Comparison of ENCODE assay signal across 8 cellular contexts in the genomic region with DNA sequence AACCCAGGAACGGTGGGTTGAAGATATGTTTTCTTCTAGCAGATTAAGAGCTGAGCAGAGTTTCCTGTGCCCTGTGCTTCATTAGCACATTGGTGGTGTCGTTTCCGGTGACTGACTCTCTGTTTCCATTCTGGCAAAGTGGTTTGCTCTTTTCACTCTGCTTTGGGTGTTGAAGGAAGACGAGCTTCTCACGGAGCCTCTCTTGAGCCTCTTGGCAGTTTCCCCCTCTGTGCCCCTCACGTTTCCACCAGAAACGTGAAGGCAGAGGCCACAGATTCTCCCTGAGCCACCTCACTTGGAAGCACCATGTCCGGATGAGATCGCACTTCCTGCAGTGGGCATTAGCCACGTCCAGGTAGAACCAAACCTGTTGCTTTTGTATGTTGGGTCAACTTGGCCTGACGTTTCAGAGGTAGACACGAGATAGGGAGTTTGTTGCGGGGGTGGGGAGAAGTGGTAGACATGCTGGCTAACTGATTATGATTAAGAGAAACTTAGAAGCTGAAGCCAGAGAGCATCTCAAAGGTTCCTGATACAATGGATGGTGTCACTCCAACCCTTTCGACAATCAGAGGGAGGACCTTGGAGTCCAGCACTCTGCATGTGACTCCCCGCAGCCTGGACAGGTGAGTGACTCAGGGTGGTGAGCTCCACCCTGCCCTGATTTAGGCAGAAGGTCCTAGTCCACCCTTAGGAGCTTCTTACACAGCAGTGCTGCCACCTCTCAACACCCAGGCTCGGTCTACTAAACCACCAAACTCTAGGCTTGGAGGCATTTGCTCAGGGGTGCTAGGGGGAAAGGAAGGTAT. TPM values are rescaled to one million over a fixed set of nuclear protein-coding genes. Genes with fewer than 3 reads are reported as not detected.
DNase-seq lines count a peak whose midpoint lies in the region; ATAC-seq and TF ChIP-seq lines count a peak whose summit lies in the region.

A gene with protein sequence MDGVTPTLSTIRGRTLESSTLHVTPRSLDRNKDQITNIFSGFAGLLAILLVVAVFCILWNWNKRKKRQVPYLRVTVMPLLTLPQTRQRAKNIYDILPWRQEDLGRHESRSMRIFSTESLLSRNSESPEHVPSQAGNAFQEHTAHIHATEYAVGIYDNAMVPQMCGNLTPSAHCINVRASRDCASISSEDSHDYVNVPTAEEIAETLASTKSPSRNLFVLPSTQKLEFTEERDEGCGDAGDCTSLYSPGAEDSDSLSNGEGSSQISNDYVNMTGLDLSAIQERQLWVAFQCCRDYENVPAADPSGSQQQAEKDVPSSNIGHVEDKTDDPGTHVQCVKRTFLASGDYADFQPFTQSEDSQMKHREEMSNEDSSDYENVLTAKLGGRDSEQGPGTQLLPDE (plus strand): TSS at position 155 of the 809 bp plus-strand sequence. CDS start 383 bp downstream, at position 538.

- peaks cover 22 to 24% of the 10 kb centered on the region in 2 donors for H3K4me1 Mint-ChIP-seq in stimulated activated naive B cell treated with anti-CD40 and anti-IgM and Interleukin-4, amounts not matched to agents 10 μg/mL and 1 μg/mL and 100 μg/mL, for 72 hours
- H3K4me1 Mint-ChIP-seq in HFFc6 (ENCODE audit: low read depth), result peaks cover 16% of the 10 kb centered on the region

- peak within 1 kb of the TSS; percentile 77 to 84 for H3K4me3 Mint-ChIP-seq in stimulated activated naive B cell treated with anti-CD40 and anti-IgM and Interleukin-4, amounts not matched to agents 10 μg/mL and 1 μg/mL and 100 μg/mL, for 72 hours
- H3K4me3 Mint-ChIP-seq in HFFc6, result no peak within 1 kb of the TSS

- DNase-seq in activated CD4-positive, alpha-beta T cell treated with anti-CD3 and anti-CD28 coated beads for 24 hours (ENCODE audit: low read depth in 2 of 2), result peak; percentile 55 to 62
- DNase-seq in stimulated activated naive B cell treated with anti-CD40 and anti-IgM and Interleukin-4, amounts not matched to agents 10 μg/mL and 1 μg/mL and 100 μg/mL, for 72 hours, result peak; percentile 42
- DNase-seq in HFFc6, result no peak
- no peak for DNase-seq in dedifferentiated amniotic fluid mesenchymal stem cell (ENCODE audit: extremely low spot score)
- DNase-seq in NCI-H187 (lab: John Stamatoyannopoulos, UW), result no peak

- peak within 1 kb of the TSS; percentile 97 for H3K27ac Mint-ChIP-seq in stimulated activated naive B cell treated with anti-CD40 and anti-IgM and Interleukin-4, amounts not matched to agents 10 μg/mL and 1 μg/mL and 100 μg/mL, for 72 hours
- H3K27ac Mint-ChIP-seq in HFFc6, result no peak within 1 kb of the TSS

- peak; percentile 67 for TF ChIP-seq POLR2A in GM15510 (IDR thresholded peaks at IDR 0.05; ENCODE audit: borderline replicate concordance, extremely low read depth, insufficient read length)

- peaks cover 0 to 6% of the 10 kb centered on the region in 2 donors for H3K27me3 Mint-ChIP-seq in stimulated activated naive B cell treated with anti-CD40 and anti-IgM and Interleukin-4, amounts not matched to agents 10 μg/mL and 1 μg/mL and 100 μg/mL, for 72 hours
- H3K27me3 Mint-ChIP-seq in HFFc6 (ENCODE audit: insufficient read depth), result peaks cover 6% of the 10 kb centered on the region

- TF ChIP-seq CTCF in HFFc6 (IDR thresholded peaks at IDR 0.05), result no peak

- ATAC-seq in HG02981 (IDR thresholded peaks at IDR 0.05; ENCODE audit: unreplicated experiment), result peak; percentile 67
- peak; percentile 52 for ATAC-seq in esophagus mucosa
- peak; percentile 88 to 89 for ATAC-seq in stimulated activated naive B cell treated with anti-CD40 and anti-IgM and Interleukin-4, amounts not matched to agents 10 μg/mL and 1 μg/mL and 100 μg/mL, for 72 hours (replicated peaks)

- no peaks in the 10 kb centered on the region for H3K9me3 Mint-ChIP-seq in stimulated activated naive B cell treated with anti-CD40 and anti-IgM and Interleukin-4, amounts not matched to agents 10 μg/mL and 1 μg/mL and 100 μg/mL, for 72 hours
- no peaks in the 10 kb centered on the region for H3K9me3 Mint-ChIP-seq in HFFc6

- peaks cover 0 to 5% of the 10 kb centered on the region in 2 donors for H3K36me3 Mint-ChIP-seq in stimulated activated naive B cell treated with anti-CD40 and anti-IgM and Interleukin-4, amounts not matched to agents 10 μg/mL and 1 μg/mL and 100 μg/mL, for 72 hours
- H3K36me3 Mint-ChIP-seq in HFFc6 (ENCODE audit: low read depth), result no peaks in the 10 kb centered on the region

RNA-seq across cellular contexts. Expression of the gene that starts here (rescaled TPM):
- total RNA-seq in esophagus mucosa, result 0.84 TPM
- total RNA-seq in HFFc6 (2021; fragmentation: NEBNext Ultra II Directional; extraction: Animal tissue kit (Norgen Biotek cat#: 25700)), result not detected

Comparison
In these comparisons a context has a peak if more than half of its experiments do, and no peak if none do; other contexts are left out.
1. Peak in ATAC-seq in esophagus mucosa; RNA of the gene not detected or under 1 TPM.
2. DNase-seq: peak in activated CD4-positive, alpha-beta T cell treated with anti-CD3 and anti-CD28 coated beads for 24 hours (2 of 2) and stimulated activated naive B cell treated with anti-CD40 and anti-IgM and Interleukin-4, amounts not matched to agents 10 μg/mL and 1 μg/mL and 100 μg/mL, for 72 hours (single experiment); none in HFFc6 (single experiment), dedifferentiated amniotic fluid mesenchymal stem cell (single experiment) and NCI-H187 (0 of 2).
3. Peak in every context shown above with its lines, with median percentiles within 50 percentile points of each other: ATAC-seq.